Comparison of ENCODE assay signal across 8 cellular contexts in the genomic region with DNA sequence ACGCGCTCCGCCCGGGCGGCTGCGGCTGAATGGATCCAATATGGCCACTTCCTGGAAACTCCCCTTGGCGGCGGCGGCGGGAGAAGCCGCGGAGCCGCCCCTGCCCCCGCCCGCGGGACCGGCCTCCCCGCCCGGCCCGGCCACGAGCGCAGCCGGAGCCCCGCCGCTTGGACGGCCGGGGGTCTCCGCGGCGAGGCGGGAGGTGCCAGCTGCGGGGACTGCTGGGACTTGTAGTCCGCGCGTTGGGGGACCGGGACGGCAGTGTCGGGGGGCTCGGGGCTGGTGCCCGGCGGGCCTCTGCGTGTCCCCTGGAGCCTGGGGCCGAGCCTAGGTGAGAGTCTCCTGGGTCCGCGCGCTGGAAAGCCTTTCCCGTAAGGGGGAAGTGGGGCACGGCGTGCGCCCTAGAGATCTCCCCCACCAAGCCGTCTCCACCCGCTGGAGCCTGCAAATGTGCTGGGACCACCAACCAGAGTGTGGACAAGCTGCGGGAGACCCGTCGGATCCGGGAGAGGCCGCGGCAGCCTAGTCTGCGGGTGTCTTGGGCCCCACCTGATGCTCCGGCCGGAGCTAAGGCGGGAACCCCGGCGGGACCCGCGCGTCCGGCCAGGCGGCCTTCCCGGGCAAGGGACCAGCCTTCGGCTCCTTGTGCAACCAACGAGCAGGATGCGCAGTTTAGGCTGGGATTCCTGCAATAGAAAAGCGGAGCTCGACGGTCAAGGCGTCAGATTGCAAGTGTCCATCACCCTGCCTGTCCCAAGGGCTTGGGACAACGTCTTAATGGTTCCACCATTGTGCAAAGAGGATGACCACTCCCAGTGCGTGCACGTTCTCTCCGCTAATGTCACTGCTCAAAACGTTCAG. TPM values are rescaled to one million over a fixed set of nuclear protein-coding genes. Genes with fewer than 3 reads are reported as not detected.
DNase-seq lines count a peak whose midpoint lies in the region; ATAC-seq lines count a peak whose summit lies in the region.

A gene with protein sequence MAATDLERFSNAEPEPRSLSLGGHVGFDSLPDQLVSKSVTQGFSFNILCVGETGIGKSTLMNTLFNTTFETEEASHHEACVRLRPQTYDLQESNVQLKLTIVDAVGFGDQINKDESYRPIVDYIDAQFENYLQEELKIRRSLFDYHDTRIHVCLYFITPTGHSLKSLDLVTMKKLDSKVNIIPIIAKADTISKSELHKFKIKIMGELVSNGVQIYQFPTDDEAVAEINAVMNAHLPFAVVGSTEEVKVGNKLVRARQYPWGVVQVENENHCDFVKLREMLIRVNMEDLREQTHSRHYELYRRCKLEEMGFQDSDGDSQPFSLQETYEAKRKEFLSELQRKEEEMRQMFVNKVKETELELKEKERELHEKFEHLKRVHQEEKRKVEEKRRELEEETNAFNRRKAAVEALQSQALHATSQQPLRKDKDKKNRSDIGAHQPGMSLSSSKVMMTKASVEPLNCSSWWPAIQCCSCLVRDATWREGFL (minus strand): TSS at position 31 of the 861 bp plus-strand sequence. CDS start 102 bp downstream, outside the sequence.

- no peaks in the 10 kb centered on the region for H3K9me3 Mint-ChIP-seq in activated CD8-positive, alpha-beta memory T cell treated with anti-CD3 and anti-CD28 coated beads, Interleukin-2, amount 10 ng/mL, durations not matched to agents 7 days and 5 days (ENCODE audit: low read depth)
- no peaks in the 10 kb centered on the region for H3K9me3 Mint-ChIP-seq in stimulated activated naive CD8-positive, alpha-beta T cell treated with anti-CD3 and anti-CD28 coated beads, Interleukin-15, Interleukin-2, amounts not matched to agents 100 ng/mL and 50 ng/mL, for 24 hours

- peaks cover 26% of the 10 kb centered on the region for H3K4me1 Mint-ChIP-seq in activated CD8-positive, alpha-beta memory T cell treated with anti-CD3 and anti-CD28 coated beads, Interleukin-2, amount 10 ng/mL, durations not matched to agents 7 days and 5 days
- H3K4me1 Mint-ChIP-seq in stimulated activated naive CD8-positive, alpha-beta T cell treated with anti-CD3 and anti-CD28 coated beads, Interleukin-15, Interleukin-2, amounts not matched to agents 100 ng/mL and 50 ng/mL, for 24 hours (ENCODE audit: low read depth) = peaks cover 12% of the 10 kb centered on the region

- CTCF ChIA-PET in activated CD8-positive, alpha-beta memory T cell treated with anti-CD3 and anti-CD28 coated beads, Interleukin-2, amount 10 ng/mL, durations not matched to agents 7 days and 5 days (lab: Charles Lee) = interaction anchor here (0.9 to 1.7 kb wide), 5 partner anchors 21 to 251 kb away, joined by 3 to 8 read pairs (median 3); a partner anchor contains a TSS

- no peaks in the 10 kb centered on the region; the same call in 1 of the 2 replicates for H3K36me3 ChIP-seq in MG63

- peak; percentile 64 for DNase-seq in ELR (ENCODE audit: low read depth)
- DNase-seq in MG63 = peak; percentile 70
- peak; percentile 59 for DNase-seq in activated CD8-positive, alpha-beta memory T cell treated with anti-CD3 and anti-CD28 coated beads, Interleukin-2, amount 10 ng/mL, durations not matched to agents 7 days and 5 days
- DNase-seq in epidermal melanocyte (ENCODE audit: insufficient read length, low spot score) = peak; percentile 71
- DNase-seq in midbrain (lab: John Stamatoyannopoulos, UW) = peak; percentile 74
- DNase-seq in middle frontal gyrus (ENCODE audit: extremely low spot score, low spot score) = no peak

- no peaks in the 10 kb centered on the region for H3K9me3 ChIP-seq in MG63

- H3K27ac Mint-ChIP-seq in activated CD8-positive, alpha-beta memory T cell treated with anti-CD3 and anti-CD28 coated beads, Interleukin-2, amount 10 ng/mL, durations not matched to agents 7 days and 5 days = peak within 1 kb of the TSS; percentile 54
- peak within 1 kb of the TSS; percentile 72 for H3K27ac Mint-ChIP-seq in stimulated activated naive CD8-positive, alpha-beta T cell treated with anti-CD3 and anti-CD28 coated beads, Interleukin-15, Interleukin-2, amounts not matched to agents 100 ng/mL and 50 ng/mL, for 24 hours

- H3K27me3 Mint-ChIP-seq in activated CD8-positive, alpha-beta memory T cell treated with anti-CD3 and anti-CD28 coated beads, Interleukin-2, amount 10 ng/mL, durations not matched to agents 7 days and 5 days = peaks cover 32% of the 10 kb centered on the region
- peaks cover 50% of the 10 kb centered on the region for H3K27me3 Mint-ChIP-seq in stimulated activated naive CD8-positive, alpha-beta T cell treated with anti-CD3 and anti-CD28 coated beads, Interleukin-15, Interleukin-2, amounts not matched to agents 100 ng/mL and 50 ng/mL, for 24 hours

- H3K27me3 ChIP-seq in MG63 = no peaks in the 10 kb centered on the region

- peak within 1 kb of the TSS; percentile 66 for H3K4me3 ChIP-seq in MG63

- peak; percentile 74 for ATAC-seq in GM21723 (IDR thresholded peaks at IDR 0.05; ENCODE audit: unreplicated experiment)
- ATAC-seq in activated CD8-positive, alpha-beta memory T cell treated with anti-CD3 and anti-CD28 coated beads, Interleukin-2, amount 10 ng/mL, durations not matched to agents 7 days and 5 days = peak; percentile 80

- peak within 1 kb of the TSS; percentile 72 for H3K4me3 Mint-ChIP-seq in activated CD8-positive, alpha-beta memory T cell treated with anti-CD3 and anti-CD28 coated beads, Interleukin-2, amount 10 ng/mL, durations not matched to agents 7 days and 5 days
- peak within 1 kb of the TSS; percentile 64 for H3K4me3 Mint-ChIP-seq in stimulated activated naive CD8-positive, alpha-beta T cell treated with anti-CD3 and anti-CD28 coated beads, Interleukin-15, Interleukin-2, amounts not matched to agents 100 ng/mL and 50 ng/mL, for 24 hours

- no peaks in the 10 kb centered on the region for H3K36me3 Mint-ChIP-seq in activated CD8-positive, alpha-beta memory T cell treated with anti-CD3 and anti-CD28 coated beads, Interleukin-2, amount 10 ng/mL, durations not matched to agents 7 days and 5 days
- no peaks in the 10 kb centered on the region for H3K36me3 Mint-ChIP-seq in stimulated activated naive CD8-positive, alpha-beta T cell treated with anti-CD3 and anti-CD28 coated beads, Interleukin-15, Interleukin-2, amounts not matched to agents 100 ng/mL and 50 ng/mL, for 24 hours (ENCODE audit: low read depth)

RNA-seq across cellular contexts. Expression of the gene that starts here (rescaled TPM):
- total RNA-seq in MG63 (2014; rRNA removed; shearing (Covaris generic); ENCODE audit: low replicate concordance) = 36.9 and 53.8 TPM in 2 replicates
- total RNA-seq in activated CD8-positive, alpha-beta memory T cell treated with anti-CD3 and anti-CD28 coated beads, Interleukin-2, amount 10 ng/mL, durations not matched to agents 7 days and 5 days = 10 to 100 TPM; 43.7 to 57.3 TPM
